ENCODE assay signal across 22 cellular contexts in genomic region chr17:58565389-58566311, GRCh38. TPM values are rescaled to one million over a fixed set of nuclear protein-coding genes. Genes with fewer than 3 reads are reported as not detected.
DNase-seq lines count a peak whose midpoint lies in the region; ATAC-seq and TF ChIP-seq lines count a peak whose summit lies in the region.
"Had no signal": no experiment of that assay in that cellular context is flagged by ENCODE, and none has a peak within 500 bp of the region (broad histone marks: within the 10 kb centered on the region; RNA-seq: fewer than 3 reads in every experiment).

No MANE protein-coding gene starts in this region.

- H3K27ac ChIP-seq in BLaER1 treated with 17β-estradiol and CSF1 and Interleukin-3, amounts not matched to agents 10 nM and 100 nM, result no peak overlapping the region
- H3K27ac ChIP-seq in RWPE2 (ENCODE audit: poor library complexity, severe bottlenecking) (no peak overlapping the region), psoas muscle (no peak overlapping the region), neuronal stem cell (replicated peaks; ENCODE audit: low read length) (no peak overlapping the region)
- H3K27ac ChIP-seq: gastroesophageal sphincter, right atrium auricular region, testis, VCaP had no signal

- H3K36me3 ChIP-seq in BLaER1 treated with 17β-estradiol and CSF1 and Interleukin-3, amounts not matched to agents 10 nM and 100 nM, result no peaks in the 10 kb centered on the region
- H3K36me3 ChIP-seq in H7 (replicated peaks; ENCODE audit: control insufficient read depth, insufficient read depth, low read length) (no peaks in the 10 kb centered on the region), RWPE2 (ENCODE audit: low read depth) (no peaks in the 10 kb centered on the region), psoas muscle (ENCODE audit: insufficient read depth in 1 of 2, low read depth in 1 of 2) (no peaks in the 10 kb centered on the region), neuronal stem cell (replicated peaks in 1 of 2; ENCODE audit: control insufficient read depth in 2 of 2, insufficient read depth in 2 of 2, low read length in 2 of 2) (no peaks in the 10 kb centered on the region)
- H3K36me3 ChIP-seq: gastroesophageal sphincter, right atrium auricular region had no signal

- DNase-seq in H7 (peak; percentile 38), RWPE2 (ENCODE audit: low spot score) (no peak), psoas muscle (no peak), neuronal stem cell (ENCODE audit: low spot score) (no peak)
- DNase-seq: activated CD4-positive, alpha-beta T cell treated with anti-CD3 and anti-CD28 coated beads, Interleukin-2, amount 50 U/mL, for 4 hours; erythroblast; left ventricle myocardium superior; NCI-H1694 treated with DMSO at 0.1 percent for 48 hours; NCI-H345; occipital lobe; SHP77; stimulated activated CD4-positive, alpha-beta T cell treated with anti-CD3 and anti-CD28 coated beads, Interleukin-15, amount 100 ng/mL, for 24 hours; T-helper 17 cell; testis had no signal

- no peak overlapping the region for H3K4ac ChIP-seq in neuronal stem cell (ENCODE audit: low read length)

- H2AFZ ChIP-seq in neuronal stem cell (ENCODE audit: low read length), result no peak overlapping the region

- peaks cover 0 to 4% (median 0%) of the 10 kb centered on the region in 11 experiments; a peak in 1 of 22 replicates for H3K27me3 ChIP-seq in BLaER1 treated with 17β-estradiol and CSF1 and Interleukin-3, amounts not matched to agents 10 nM and 100 nM
- H3K27me3 ChIP-seq in H7 (ENCODE audit: control insufficient read depth, insufficient read depth, low read length) (no peaks in the 10 kb centered on the region), RWPE2 (ENCODE audit: insufficient read depth, poor library complexity, severe bottlenecking) (no peaks in the 10 kb centered on the region), psoas muscle (ENCODE audit: insufficient read depth in 3 of 3, low read length in 2 of 3) (peaks cover 0 to 4% (median 0%) of the 10 kb centered on the region in 3 donors), neuronal stem cell (ENCODE audit: control insufficient read depth in 3 of 3, insufficient read depth in 3 of 3, low read depth in 1 of 3, low read length in 3 of 3) (peaks cover 0 to 18% (median 0%) of the 10 kb centered on the region in 3 experiments)
- H3K27me3 ChIP-seq: dorsolateral prefrontal cortex, gastroesophageal sphincter, right atrium auricular region, testis had no signal

- H3K9me3 ChIP-seq in BLaER1 treated with 17β-estradiol and CSF1 and Interleukin-3, amounts not matched to agents 10 nM and 100 nM (replicated peaks in 1 of 11), result no peaks in the 10 kb centered on the region
- H3K9me3 ChIP-seq in RWPE2 (ENCODE audit: severe bottlenecking), result peaks cover 2% of the 10 kb centered on the region
- H3K9me3 ChIP-seq in psoas muscle, result no peaks in the 10 kb centered on the region
- H3K9me3 ChIP-seq in neuronal stem cell (replicated peaks in 1 of 2; ENCODE audit: control insufficient read depth in 2 of 2, insufficient read depth in 1 of 2, low read depth in 1 of 2, low read length in 2 of 2), result no peaks in the 10 kb centered on the region
- H3K9me3 ChIP-seq: gastroesophageal sphincter, right atrium auricular region, testis had no signal

- TF ChIP-seq CTCF in RWPE2 (IDR thresholded peaks at IDR 0.05; ENCODE audit: poor library complexity, severe bottlenecking) (no peak), psoas muscle (IDR thresholded peaks at IDR 0.05) (no peak)

- H4K8ac ChIP-seq in neuronal stem cell (ENCODE audit: low read depth, low read length), result no peak overlapping the region

- H2BK12ac ChIP-seq in neuronal stem cell (ENCODE audit: low read length), result no peak overlapping the region

- H3K79me1 ChIP-seq in neuronal stem cell (ENCODE audit: low read depth, low read length), result no peaks in the 10 kb centered on the region

- no peak overlapping the region for H3K14ac ChIP-seq in neuronal stem cell (ENCODE audit: low read length)

- peaks cover 14 to 32% (median 21%) of the 10 kb centered on the region in 10 experiments for H3K4me1 ChIP-seq in BLaER1 treated with 17β-estradiol and CSF1 and Interleukin-3, amounts not matched to agents 10 nM and 100 nM
- H3K4me1 ChIP-seq in RWPE2 (ENCODE audit: insufficient read depth, poor library complexity, severe bottlenecking), result peaks cover 2% of the 10 kb centered on the region
- H3K4me1 ChIP-seq in psoas muscle, result no peaks in the 10 kb centered on the region
- H3K4me1 ChIP-seq in neuronal stem cell (ENCODE audit: control insufficient read depth in 2 of 2, insufficient read depth in 1 of 2, low read depth in 1 of 2, low read length in 2 of 2), result no peaks in the 10 kb centered on the region
- H3K4me1 ChIP-seq: gastroesophageal sphincter, right atrium auricular region, testis had no signal

- H3K18ac ChIP-seq in neuronal stem cell (ENCODE audit: low read length), result no peak overlapping the region

- WGBS in psoas muscle, 3 donors, result 59 to 63% (median 61%) methylated on average over 8 of the region's 8 CpGs
- no CpG with 5 or more reads among the region's 8 CpGs for WGBS in neuronal stem cell (ENCODE audit: extremely low coverage in 2 of 2, insufficient read length in 2 of 2, insufficient replicate concordance in 1 of 2), 2 donors

- no peak overlapping the region for H4K91ac ChIP-seq in neuronal stem cell (ENCODE audit: low read depth, low read length, poor library complexity)

- intact Hi-C loops in psoas muscle (cut with DNase I), result no loop called here

- H3K4me2 ChIP-seq in BLaER1 treated with 17β-estradiol and CSF1 and Interleukin-3, amounts not matched to agents 10 nM and 100 nM, result peak overlapping the region in 9 of 11 experiments; percentile 6 to 65 (median 51); a peak in 14 of 22 replicates
- H3K4me2 ChIP-seq in neuronal stem cell (ENCODE audit: insufficient read depth, low read length, poor library complexity, severe bottlenecking), result no peak overlapping the region

- H2AK5ac ChIP-seq in neuronal stem cell (ENCODE audit: low read depth, low read length), result no peak overlapping the region

- ATAC-seq in RWPE2 (ENCODE audit: low read depth) (peak; percentile 64; the same call in 2 of the 3 replicates), GM18520 (IDR thresholded peaks at IDR 0.05; ENCODE audit: unreplicated experiment) (no peak), psoas muscle (no peak)
- ATAC-seq: gastroesophageal sphincter; left ventricle myocardium superior; stimulated activated effector memory CD8-positive, alpha-beta T cell treated with anti-CD3 and anti-CD28 coated beads, Interleukin-12 subunit alpha, Interleukin-12 subunit beta, amount 100 ng/mL, for 72 hours; T-helper 17 cell had no signal

- H3K9ac ChIP-seq in BLaER1 treated with 17β-estradiol and CSF1 and Interleukin-3, amounts not matched to agents 10 nM and 100 nM, result no peak overlapping the region
- no peak overlapping the region for H3K9ac ChIP-seq in neuronal stem cell (ENCODE audit: low read depth, low read length, poor library complexity)

- no peak overlapping the region for H2BK15ac ChIP-seq in neuronal stem cell (ENCODE audit: low read length)

- H4K20me1 ChIP-seq in BLaER1 treated with 17β-estradiol and CSF1 and Interleukin-3, amounts not matched to agents 10 nM and 100 nM, result no peaks in the 10 kb centered on the region

- H2BK120ac ChIP-seq in neuronal stem cell (ENCODE audit: low read depth, low read length), result no peak overlapping the region

- no peak overlapping the region for H2BK5ac ChIP-seq in neuronal stem cell (ENCODE audit: low read length)

- H3K4me3 ChIP-seq in BLaER1 treated with 17β-estradiol and CSF1 and Interleukin-3, amounts not matched to agents 10 nM and 100 nM, result no peak overlapping the region
- H3K4me3 ChIP-seq in H7 (ENCODE audit: insufficient read depth, low read depth, low read length), result no peak overlapping the region
- no peak overlapping the region for H3K4me3 ChIP-seq in RWPE2 (ENCODE audit: severe bottlenecking)
- peak overlapping the region; percentile 5 for H3K4me3 ChIP-seq in iPS-11a (ENCODE audit: low read depth, low read length)
- no peak overlapping the region for H3K4me3 ChIP-seq in psoas muscle
- no peak overlapping the region for H3K4me3 ChIP-seq in neuronal stem cell (ENCODE audit: low read length in 2 of 2)
- H3K4me3 ChIP-seq: dorsolateral prefrontal cortex, gastroesophageal sphincter, right atrium auricular region, testis had no signal

- H3K23ac ChIP-seq in neuronal stem cell (ENCODE audit: low read depth, low read length, poor library complexity), result no peak overlapping the region

RNA-seq across cellular contexts. Expression of gene MTMR4, which starts 51.2 kb away (rescaled TPM):
- total RNA-seq in H7 (2014; rRNA removed; shearing (Covaris generic)), result 22.6 and 32.3 TPM in 2 replicates
- 10 to 100 TPM in 3 of 4 donors, 1 to 10 TPM in 1; 4.5 to 11.2 (median 10.8) TPM for total RNA-seq in psoas muscle
- polyA plus RNA-seq in psoas muscle, result 1 to 10 TPM; 2.4 to 7.7 (median 4.0) TPM
- 18.5 TPM for polyA plus RNA-seq in neuronal stem cell (2013, experiment 1 of 2)
- 19.4 TPM for polyA plus RNA-seq in neuronal stem cell (2013, experiment 2 of 2)
